In genomic region chr1:197180252-197180878, GRCh38 we compare ENCODE assay signal across 1 cellular context.
TF ChIP-seq lines count a peak whose summit lies in the region.

No MANE protein-coding gene starts in this region.

TF ChIP-seq in IMR-90, 13 proteins besides CTCF, POLR2A, EP300 and RAD21 (continued from another document):
- no peak for TF ChIP-seq USF2 (IDR thresholded peaks at IDR 0.05; ENCODE audit: low read depth, low read length)
- TF ChIP-seq RCOR1 (IDR thresholded peaks at IDR 0.05; ENCODE audit: insufficient replicate concordance, low read length) = no peak
- peak; percentile 54 for TF ChIP-seq SMC3 (IDR thresholded peaks at IDR 0.05; ENCODE audit: low read depth, low read length)
- TF ChIP-seq FOS (IDR thresholded peaks at IDR 0.05; ENCODE audit: low read depth, low read length) = no peak
- TF ChIP-seq MAFK (IDR thresholded peaks at IDR 0.05; ENCODE audit: low read depth, low read length) = peak; percentile 73
- no peak for TF ChIP-seq CHD1 (IDR thresholded peaks at IDR 0.05; ENCODE audit: low read depth, low read length)
- no peak for TF ChIP-seq MAZ (IDR thresholded peaks at IDR 0.05; ENCODE audit: borderline replicate concordance, low read depth, low read length)
- TF ChIP-seq CEBPB (IDR thresholded peaks at IDR 0.05; ENCODE audit: low read depth, low read length) = 0 out of 2 replicates have a peak, but pooled peaks have one; percentile 1
- TF ChIP-seq MXI1 (IDR thresholded peaks at IDR 0.05; ENCODE audit: borderline replicate concordance, low read depth, low read length) = no peak
- TF ChIP-seq RFX5 (IDR thresholded peaks at IDR 0.05; ENCODE audit: low read depth, low read length) = no peak
